Comparison of ENCODE assay signal across 13 cellular contexts in the genomic region with DNA sequence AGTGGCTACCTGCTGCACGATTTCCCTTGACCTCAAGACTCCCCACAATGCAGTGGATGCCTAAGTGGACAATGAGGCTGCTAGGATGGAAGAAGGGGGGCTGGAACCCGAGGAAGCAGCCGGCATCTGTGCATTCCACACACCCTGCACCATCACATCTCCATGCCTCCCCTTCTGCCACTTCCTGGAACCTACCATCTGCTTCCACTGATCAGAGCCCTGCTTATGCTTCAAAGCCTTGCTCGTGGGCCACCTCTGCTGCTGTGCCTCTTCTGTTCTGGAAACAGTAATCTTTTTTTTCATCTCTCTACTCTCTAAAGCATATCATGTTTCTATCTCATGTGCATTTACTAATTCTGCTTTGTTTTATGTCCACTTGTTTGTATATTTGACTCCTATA.
A peak's percentile ranks its signal among the peaks of the same experiment; 100 is the strongest.
DNase-seq lines count a peak whose midpoint lies in the region; ATAC-seq and TF ChIP-seq lines count a peak whose summit lies in the region.
"Had no signal": no experiment of that assay in that cellular context is flagged by ENCODE, and none has a peak within 500 bp of the region (broad histone marks: within the 10 kb centered on the region; RNA-seq: fewer than 3 reads in every experiment).

No MANE protein-coding gene starts in this region.

- no peak overlapping the region for H3K9ac ChIP-seq in BLaER1 treated with 17β-estradiol and CSF1 and Interleukin-3, amounts not matched to agents 10 nM and 100 nM
- H3K9ac ChIP-seq in DND-41 (ENCODE audit: low read depth, low read length): peak overlapping the region; percentile 23; the same call in 1 of the 2 replicates

- peaks cover 0 to 14% (median 12%) of the 10 kb centered on the region in 11 experiments; a peak in 18 of 22 replicates for H3K9me3 ChIP-seq in BLaER1 treated with 17β-estradiol and CSF1 and Interleukin-3, amounts not matched to agents 10 nM and 100 nM (replicated peaks in 1 of 11)
- H3K9me3 ChIP-seq in DND-41 (ENCODE audit: insufficient read depth, low read length, severe bottlenecking): no peaks in the 10 kb centered on the region
- H3K9me3 ChIP-seq: psoas muscle had no signal

- no peaks in the 10 kb centered on the region for H3K27me3 ChIP-seq in BLaER1 treated with 17β-estradiol and CSF1 and Interleukin-3, amounts not matched to agents 10 nM and 100 nM
- H3K27me3 ChIP-seq in DND-41 (ENCODE audit: insufficient read depth, low read length, poor library complexity) (no peaks in the 10 kb centered on the region), dorsolateral prefrontal cortex (no peaks in the 10 kb centered on the region)

- H3K27ac ChIP-seq in BLaER1 treated with 17β-estradiol and CSF1 and Interleukin-3, amounts not matched to agents 10 nM and 100 nM: peak overlapping the region in 7 of 11 experiments; percentile 86 to 98 (median 93); a peak in 13 of 22 replicates
- H3K27ac ChIP-seq in DND-41 (ENCODE audit: low read length): peak overlapping the region; percentile 83
- no peak overlapping the region for H3K27ac ChIP-seq in dorsolateral prefrontal cortex
- H3K27ac ChIP-seq: psoas muscle had no signal

- H3K4me3 ChIP-seq in BLaER1 treated with 17β-estradiol and CSF1 and Interleukin-3, amounts not matched to agents 10 nM and 100 nM: no peak overlapping the region
- H3K4me3 ChIP-seq in DND-41 (ENCODE audit: low read depth in 1 of 2, low read length in 2 of 2) (peak overlapping the region in 1 of 2 experiments; percentile 25; a peak in 1 of 4 replicates), dorsolateral prefrontal cortex (no peak overlapping the region)
- H3K4me3 ChIP-seq: psoas muscle had no signal

- peak overlapping the region; percentile 68 for H2AFZ ChIP-seq in DND-41 (ENCODE audit: low read depth, low read length)

- H3K36me3 ChIP-seq in BLaER1 treated with 17β-estradiol and CSF1 and Interleukin-3, amounts not matched to agents 10 nM and 100 nM: 0 out of 22 replicates have a peak, but pooled peaks cover 0 to 7% (median 0%) of the 10 kb centered on the region in 11 experiments
- H3K36me3 ChIP-seq in DND-41 (ENCODE audit: insufficient read depth, low read length): no peaks in the 10 kb centered on the region

- DNase-seq in DND-41 (peak; percentile 84), NCI-H524 treated with DMSO at 0.1 percent for 48 hours (lab: John Stamatoyannopoulos, UW) (peak; percentile 73), dermis blood vessel endothelial cell (peak; percentile 33), osteocyte (ENCODE audit: extremely low spot score, unreplicated experiment) (no peak), dorsolateral prefrontal cortex (no peak)
- DNase-seq: activated CD4-positive, alpha-beta T cell treated with anti-CD3 and anti-CD28 coated beads, Interleukin-2, amount 50 U/mL, for 1 hour; activated effector memory CD4-positive, alpha-beta T cell treated with Interleukin-2 at 50 U/mL for 16 hours; CD8-positive, alpha-beta T cell; GF-D8; left ventricle myocardium superior; psoas muscle had no signal

- peak; percentile 82 for ATAC-seq in DND-41 (ENCODE audit: insufficient read depth, low read depth)
- ATAC-seq in HG02870 (IDR thresholded peaks at IDR 0.05; ENCODE audit: unreplicated experiment): no peak
- ATAC-seq: CD8-positive, alpha-beta T cell; left ventricle myocardium superior; psoas muscle had no signal

- no peak overlapping the region for H3K27ac Mint-ChIP-seq in osteocyte (ENCODE audit: unreplicated experiment)
- H3K27ac Mint-ChIP-seq: CD8-positive, alpha-beta T cell had no signal

- peaks cover 60 to 98% (median 89%) of the 10 kb centered on the region in 10 experiments for H3K4me1 ChIP-seq in BLaER1 treated with 17β-estradiol and CSF1 and Interleukin-3, amounts not matched to agents 10 nM and 100 nM
- peaks cover 85% of the 10 kb centered on the region for H3K4me1 ChIP-seq in DND-41 (ENCODE audit: insufficient read depth, low read length)

- no peaks in the 10 kb centered on the region for H3K27me3 Mint-ChIP-seq in osteocyte (ENCODE audit: unreplicated experiment)

- intact Hi-C loops in dorsolateral prefrontal cortex (cut with DNase I): no loop called here

- H3K4me1 Mint-ChIP-seq in osteocyte (ENCODE audit: unreplicated experiment): peaks cover 80% of the 10 kb centered on the region

- no peaks in the 10 kb centered on the region for H3K79me2 ChIP-seq in DND-41 (ENCODE audit: insufficient read depth, low read length)

- no peak overlapping the region for H3K4me3 Mint-ChIP-seq in osteocyte (ENCODE audit: unreplicated experiment)
- H3K4me3 Mint-ChIP-seq: CD8-positive, alpha-beta T cell had no signal

- peak; percentile 16 for TF ChIP-seq CTCF in DND-41 (IDR thresholded peaks at IDR 0.05; ENCODE audit: borderline replicate concordance, extremely low read depth, low read length, poor library complexity, severe bottlenecking)
- TF ChIP-seq CTCF in osteocyte (IDR thresholded peaks at IDR 0.05): no peak
- no peak for TF ChIP-seq CTCF in dorsolateral prefrontal cortex (IDR thresholded peaks at IDR 0.05 in 54 of 56, conservative IDR thresholded peaks at IDR 0.05 in 2 of 56; ENCODE audit: low read depth in 1 of 56, partially characterized antibody in 56 of 56)

- H3K9me3 Mint-ChIP-seq in osteocyte (ENCODE audit: unreplicated experiment): peaks cover 9% of the 10 kb centered on the region
- H3K9me3 Mint-ChIP-seq: CD8-positive, alpha-beta T cell had no signal

- H3K4me2 ChIP-seq in BLaER1 treated with 17β-estradiol and CSF1 and Interleukin-3, amounts not matched to agents 10 nM and 100 nM: peak overlapping the region; percentile 16 to 96 (median 88); a peak in 21 of 22 replicates
- peak overlapping the region; percentile 55 for H3K4me2 ChIP-seq in DND-41 (ENCODE audit: insufficient read depth, low read length)

- H4K20me1 ChIP-seq in BLaER1 treated with 17β-estradiol and CSF1 and Interleukin-3, amounts not matched to agents 10 nM and 100 nM: no peaks in the 10 kb centered on the region
- no peaks in the 10 kb centered on the region for H4K20me1 ChIP-seq in DND-41 (ENCODE audit: insufficient read depth, low read length)

- H3K36me3 Mint-ChIP-seq in osteocyte (ENCODE audit: unreplicated experiment): no peaks in the 10 kb centered on the region
- H3K36me3 Mint-ChIP-seq: CD8-positive, alpha-beta T cell had no signal

Comparison
In these comparisons a context has a peak if more than half of its experiments do, and no peak if none do; other contexts are left out.
1. H3K27ac ChIP-seq: peak in BLaER1 treated with 17β-estradiol and CSF1 and Interleukin-3, amounts not matched to agents 10 nM and 100 nM (7 of 11) and DND-41 (single experiment); none in dorsolateral prefrontal cortex (0 of 59).
2. DNase-seq: peak in DND-41 (single experiment), NCI-H524 treated with DMSO at 0.1 percent for 48 hours (single experiment) and dermis blood vessel endothelial cell (single experiment); none in osteocyte (single experiment) and dorsolateral prefrontal cortex (0 of 10).